27 cellular contexts compared by ENCODE assay signal in genomic region chr5:42874621-42875198, GRCh38.
"Had no signal": no experiment of that assay in that cellular context is flagged by ENCODE, and none has a peak within 500 bp of the region (broad histone marks: within the 10 kb centered on the region; RNA-seq: fewer than 3 reads in every experiment).

No MANE protein-coding gene starts in this region.

- H3K4me3 ChIP-seq: adrenal gland, body of pancreas, breast epithelium, Peyer's patch, SJSA1 had no signal

- H3K9me3 ChIP-seq: adrenal gland, body of pancreas, breast epithelium, Peyer's patch, SJSA1, SK-N-SH had no signal

- H3K27ac ChIP-seq: adrenal gland, body of pancreas, breast epithelium, KMS-11, SJSA1 had no signal

- H3K27me3 ChIP-seq: adrenal gland, body of pancreas, breast epithelium, Peyer's patch, SJSA1 had no signal

- H3K36me3 ChIP-seq: adrenal gland, breast epithelium, Peyer's patch, SJSA1 had no signal

- H3K4me1 ChIP-seq: body of pancreas, breast epithelium, SJSA1 had no signal

- H3K4me2 ChIP-seq: KMS-11, SK-N-SH had no signal

- ATAC-seq: activated CD4-positive, alpha-beta T cell treated with anti-CD3 and anti-CD28 coated beads for 36 hours; activated CD4-positive, CD25-positive, alpha-beta regulatory T cell treated with anti-CD3 and anti-CD28 coated beads, Interleukin-2, amount 50 U/mL, for 24 hours; activated CD8-positive, alpha-beta T cell treated with anti-CD3 and anti-CD28 coated beads, Interleukin-2, amount 10 ng/mL, durations not matched to agents 7 days and 5 days; body of pancreas; PC-3 had no signal

- DNase-seq: activated CD4-positive, alpha-beta T cell treated with anti-CD3 and anti-CD28 coated beads for 36 hours; activated CD4-positive, alpha-beta T cell treated with anti-CD3 and anti-CD28 coated beads, Interleukin-2, amount 10 ng/mL, durations not matched to agents 7 days and 5 days; activated CD4-positive, alpha-beta T cell treated with anti-CD3 and anti-CD28 coated beads, Interleukin-2, amount 50 U/mL, for 48 hours; activated CD8-positive, alpha-beta T cell treated with anti-CD3 and anti-CD28 coated beads, Interleukin-2, amount 10 ng/mL, durations not matched to agents 7 days and 5 days; activated gamma-delta T cell; activated naive CD4-positive, alpha-beta T cell treated with Interleukin-2 at 50 U/mL for 16 hours; activated T-cell treated with anti-CD3 and anti-CD28 coated beads, Interleukin-2, amount 50 U/mL, for 24 hours; adrenal gland; body of pancreas; NCI-H1105 treated with DMSO at 0.1 percent for 48 hours; NCI-H1436; NCI-H1694; NCI-H1930; NCI-H2081 treated with DMSO at 0.1 percent for 48 hours; NCI-H510A; NCI-H526; NCI-H748 treated with DMSO at 0.1 percent for 48 hours; NK-92 treated with Interleukin-12 subunit alpha and Interleukin-12 subunit beta, amount 100 ng/mL, for 24 hours; PC-3; RPMI8226; SHP77 treated with DMSO at 0.1 percent for 48 hours; SK-N-SH had no signal

- H3K9ac ChIP-seq: KMS-11, SK-N-SH had no signal

- H3K9me2 ChIP-seq: SK-N-SH had no signal
